15 cellular contexts compared by ENCODE assay signal in genomic region chr13:100306444-100306999, GRCh38.
"Had no signal": no experiment of that assay in that cellular context is flagged by ENCODE, and none has a peak within 500 bp of the region (broad histone marks: within the 10 kb centered on the region; RNA-seq: fewer than 3 reads in every experiment).

No MANE protein-coding gene starts in this region.

- ATAC-seq: gastroesophageal sphincter, right cardiac atrium, T-helper 17 cell had no signal

- FAIRE-seq: bronchial epithelial cell, colon, small intestine, TTC549 had no signal

- H3K4me3 ChIP-seq: gastroesophageal sphincter, thyroid gland, uterus had no signal

- H3K27me3 ChIP-seq: gastroesophageal sphincter, thyroid gland, uterus had no signal

- DNase-seq: activated CD4-positive, CD25-positive, alpha-beta regulatory T cell; activated gamma-delta T cell; activated naive CD8-positive, alpha-beta T cell treated with anti-CD3 and anti-CD28 coated beads for 36 hours; activated T-cell treated with anti-CD3 and anti-CD28 coated beads, Interleukin-2, amount 50 U/mL, for 48 hours; effector CD4-positive, alpha-beta T cell; right cardiac atrium; small intestine; T-helper 17 cell; thyroid gland; uterus had no signal

- H3K9me3 ChIP-seq: gastroesophageal sphincter, thyroid gland, uterus had no signal

- H3K27ac ChIP-seq: epithelial cell of prostate, gastroesophageal sphincter, thyroid gland, uterus had no signal

- H3K4me1 ChIP-seq: gastroesophageal sphincter, uterus had no signal

- H3K36me3 ChIP-seq: thyroid gland, uterus had no signal
